In genomic region chr15:56602253-56602652, GRCh38 we compare ENCODE assay signal across 1 cellular context.
TF ChIP-seq lines count a peak whose summit lies in the region.

No MANE protein-coding gene starts in this region.

TF ChIP-seq in A549, 52 proteins besides CTCF, POLR2A, EP300 and RAD21 (continued from another document):
- TF ChIP-seq PBX3 (IDR thresholded peaks at IDR 0.05): no peak
- TF ChIP-seq, protein P1, sequence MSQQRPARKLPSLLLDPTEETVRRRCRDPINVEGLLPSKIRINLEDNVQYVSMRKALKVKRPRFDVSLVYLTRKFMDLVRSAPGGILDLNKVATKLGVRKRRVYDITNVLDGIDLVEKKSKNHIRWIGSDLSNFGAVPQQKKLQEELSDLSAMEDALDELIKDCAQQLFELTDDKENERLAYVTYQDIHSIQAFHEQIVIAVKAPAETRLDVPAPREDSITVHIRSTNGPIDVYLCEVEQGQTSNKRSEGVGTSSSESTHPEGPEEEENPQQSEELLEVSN (IDR thresholded peaks at IDR 0.05; ENCODE audit: borderline replicate concordance, low read depth): no peak
TF ChIP-seq in A549: peak in this region for 0.
